In the genomic region with DNA sequence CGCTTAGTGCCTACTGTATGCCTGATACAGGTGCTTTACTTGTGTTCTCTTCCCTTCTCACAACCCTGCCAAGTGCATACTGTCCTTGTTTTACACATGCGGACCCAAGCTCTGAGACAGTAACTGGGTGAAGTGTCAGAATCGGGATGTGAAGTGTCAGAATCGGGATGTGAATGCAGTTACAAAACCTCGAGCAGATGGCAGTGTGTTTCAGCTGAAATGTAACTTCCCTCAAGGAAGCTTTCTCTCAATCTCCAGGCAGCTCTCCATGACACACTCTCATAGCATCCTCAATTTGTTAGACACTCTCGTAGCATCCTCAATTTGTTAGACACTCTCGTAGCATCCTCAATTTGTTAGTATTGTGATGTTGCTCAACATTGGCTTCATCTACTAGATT, we compare ENCODE assay signal across 7 cellular contexts. TPM values are rescaled to one million over a fixed set of nuclear protein-coding genes. Genes with fewer than 3 reads are reported as not detected.
A peak's percentile ranks its signal among the peaks of the same experiment; 100 is the strongest.
DNase-seq lines count a peak whose midpoint lies in the region; ATAC-seq and TF ChIP-seq lines count a peak whose summit lies in the region.

No MANE protein-coding gene starts in this region.

- peak overlapping the region in 8 of 11 experiments; percentile 61 to 85 (median 72); a peak in 15 of 22 replicates for H3K27ac ChIP-seq in BLaER1 treated with 17β-estradiol and CSF1 and Interleukin-3, amounts not matched to agents 10 nM and 100 nM
- no peak overlapping the region for H3K27ac ChIP-seq in sigmoid colon

- no peaks in the 10 kb centered on the region for H4K20me1 ChIP-seq in BLaER1 treated with 17β-estradiol and CSF1 and Interleukin-3, amounts not matched to agents 10 nM and 100 nM

- peaks cover 15% of the 10 kb centered on the region for H3K9me3 Mint-ChIP-seq in activated CD8-positive, alpha-beta T cell treated with anti-CD3 and anti-CD28 coated beads, Interleukin-2, amount 10 ng/mL, durations not matched to agents 7 days and 5 days (ENCODE audit: insufficient read depth)
- H3K9me3 Mint-ChIP-seq in mesothelial cell of epicardium = peaks cover 5% of the 10 kb centered on the region

- POLR2A ChIA-PET in activated CD8-positive, alpha-beta T cell treated with anti-CD3 and anti-CD28 coated beads, Interleukin-2, amount 10 ng/mL, durations not matched to agents 7 days and 5 days (lab: Charles Lee) = interaction anchor here (0.7 to 1.4 kb wide), 4 partner anchors 52 to 228 kb away, joined by 3 to 4 read pairs (median 3); no protein-coding TSS in a partner anchor

- TF ChIP-seq CTCF in mesothelial cell of epicardium (IDR thresholded peaks at IDR 0.05; ENCODE audit: unreplicated experiment) (no peak), sigmoid colon (IDR thresholded peaks at IDR 0.05) (no peak)

- H3K27ac Mint-ChIP-seq in activated CD8-positive, alpha-beta T cell treated with anti-CD3 and anti-CD28 coated beads, Interleukin-2, amount 10 ng/mL, durations not matched to agents 7 days and 5 days = no peak overlapping the region
- H3K27ac Mint-ChIP-seq in mesothelial cell of epicardium = no peak overlapping the region

- peak overlapping the region in 4 of 10 experiments; percentile 71 to 99 (median 84); a peak in 2 of 20 replicates for H3K4me3 ChIP-seq in BLaER1 treated with 17β-estradiol and CSF1 and Interleukin-3, amounts not matched to agents 10 nM and 100 nM
- no peak overlapping the region for H3K4me3 ChIP-seq in sigmoid colon

- peaks cover 25% of the 10 kb centered on the region for H3K27me3 Mint-ChIP-seq in activated CD8-positive, alpha-beta T cell treated with anti-CD3 and anti-CD28 coated beads, Interleukin-2, amount 10 ng/mL, durations not matched to agents 7 days and 5 days (ENCODE audit: low read depth)
- peaks cover 57% of the 10 kb centered on the region for H3K27me3 Mint-ChIP-seq in mesothelial cell of epicardium (ENCODE audit: low read depth)

- intact Hi-C loops in sigmoid colon (cut with DNase I) = no loop called here

- peaks cover 0 to 14% (median 0%) of the 10 kb centered on the region in 11 experiments; a peak in 4 of 22 replicates for H3K27me3 ChIP-seq in BLaER1 treated with 17β-estradiol and CSF1 and Interleukin-3, amounts not matched to agents 10 nM and 100 nM
- H3K27me3 ChIP-seq in sigmoid colon = peaks cover 0 to 28% (median 14%) of the 10 kb centered on the region in 3 donors

- peak overlapping the region in 6 of 11 experiments; percentile 76 to 84 (median 82); a peak in 7 of 22 replicates for H3K9ac ChIP-seq in BLaER1 treated with 17β-estradiol and CSF1 and Interleukin-3, amounts not matched to agents 10 nM and 100 nM

- no peak for TF ChIP-seq POLR2A in sigmoid colon (IDR thresholded peaks at IDR 0.05)

- WGBS in sigmoid colon, 2 donors = 33 to 47% methylated on average over 7 of the region's 7 CpGs

- H3K4me1 ChIP-seq in BLaER1 treated with 17β-estradiol and CSF1 and Interleukin-3, amounts not matched to agents 10 nM and 100 nM = peaks cover 25 to 58% (median 52%) of the 10 kb centered on the region in 10 experiments
- peaks cover 0 to 13% (median 12%) of the 10 kb centered on the region in 4 donors for H3K4me1 ChIP-seq in sigmoid colon

- H3K4me3 Mint-ChIP-seq in activated CD8-positive, alpha-beta T cell treated with anti-CD3 and anti-CD28 coated beads, Interleukin-2, amount 10 ng/mL, durations not matched to agents 7 days and 5 days = peak overlapping the region; percentile 84
- H3K4me3 Mint-ChIP-seq in mesothelial cell of epicardium = peak overlapping the region; percentile 66

- DNase-seq in DMS53 treated with DMSO at 0.1 percent for 48 hours (lab: John Stamatoyannopoulos, UW; ENCODE audit: unreplicated experiment) (peak; percentile 8), mesothelial cell of epicardium (ENCODE audit: low spot score in 2 of 2, unreplicated experiment in 2 of 2) (no peak), cerebellum (ENCODE audit: low spot score) (no peak), NCI-H2029 (lab: John Stamatoyannopoulos, UW) (no peak), sigmoid colon (no peak)
- no peak for DNase-seq in activated CD8-positive, alpha-beta T cell treated with anti-CD3 and anti-CD28 coated beads, Interleukin-2, amount 10 ng/mL, durations not matched to agents 7 days and 5 days

- CTCF ChIA-PET in activated CD8-positive, alpha-beta T cell treated with anti-CD3 and anti-CD28 coated beads, Interleukin-2, amount 10 ng/mL, durations not matched to agents 7 days and 5 days (lab: Charles Lee) = interaction anchor here (1.0 to 1.4 kb wide), 2 partner anchors 8 to 51 kb away, joined by 3 to 4 read pairs; partner anchors contain the start of gene COQ2

- peaks cover 29% of the 10 kb centered on the region for H3K36me3 Mint-ChIP-seq in activated CD8-positive, alpha-beta T cell treated with anti-CD3 and anti-CD28 coated beads, Interleukin-2, amount 10 ng/mL, durations not matched to agents 7 days and 5 days (ENCODE audit: low read depth)
- no peaks in the 10 kb centered on the region for H3K36me3 Mint-ChIP-seq in mesothelial cell of epicardium

- peaks cover 10 to 20% (median 17%) of the 10 kb centered on the region in 11 experiments for H3K9me3 ChIP-seq in BLaER1 treated with 17β-estradiol and CSF1 and Interleukin-3, amounts not matched to agents 10 nM and 100 nM (replicated peaks in 1 of 11)
- H3K9me3 ChIP-seq in sigmoid colon = peaks cover 0 to 7% (median 0%) of the 10 kb centered on the region in 4 donors

- H3K4me2 ChIP-seq in BLaER1 treated with 17β-estradiol and CSF1 and Interleukin-3, amounts not matched to agents 10 nM and 100 nM = peak overlapping the region; percentile 92 to 100 (median 98)

- no peak for ATAC-seq in activated CD8-positive, alpha-beta T cell treated with anti-CD3 and anti-CD28 coated beads, Interleukin-2, amount 10 ng/mL, durations not matched to agents 7 days and 5 days

- TF ChIP-seq EP300 in sigmoid colon (IDR thresholded peaks at IDR 0.05) = no peak

- H3K4me1 Mint-ChIP-seq in activated CD8-positive, alpha-beta T cell treated with anti-CD3 and anti-CD28 coated beads, Interleukin-2, amount 10 ng/mL, durations not matched to agents 7 days and 5 days (ENCODE audit: low read depth) = peaks cover 47% of the 10 kb centered on the region
- H3K4me1 Mint-ChIP-seq in mesothelial cell of epicardium = peaks cover 2% of the 10 kb centered on the region

- H3K36me3 ChIP-seq in BLaER1 treated with 17β-estradiol and CSF1 and Interleukin-3, amounts not matched to agents 10 nM and 100 nM = peaks cover 0 to 26% (median 16%) of the 10 kb centered on the region in 11 experiments; a peak in 14 of 22 replicates
- no peaks in the 10 kb centered on the region for H3K36me3 ChIP-seq in sigmoid colon

RNA-seq across cellular contexts. Expression of gene HPSE, which starts 1.0 kb away (rescaled TPM):
- total RNA-seq in activated CD8-positive, alpha-beta T cell treated with anti-CD3 and anti-CD28 coated beads, Interleukin-2, amount 10 ng/mL, durations not matched to agents 7 days and 5 days = 10 to 100 TPM; 17.8 to 19.0 TPM
- 0.80 to 1.0 TPM (median 0.97 TPM) in 3 replicates for total RNA-seq in mesothelial cell of epicardium
- total RNA-seq in cerebellum = 1.7 TPM
- total RNA-seq in sigmoid colon = under 1 TPM; 0.54 to 0.71 (median 0.61) TPM
- polyA plus RNA-seq in sigmoid colon = 1 to 10 TPM; 1.2 to 7.3 (median 6.0) TPM

RNA-seq across cellular contexts. Expression of gene COQ2, which starts 51.1 kb away (rescaled TPM):
- 10 to 100 TPM; 21.3 to 21.9 TPM for total RNA-seq in activated CD8-positive, alpha-beta T cell treated with anti-CD3 and anti-CD28 coated beads, Interleukin-2, amount 10 ng/mL, durations not matched to agents 7 days and 5 days
- 7.3 to 8.0 TPM (median 7.9 TPM) in 3 replicates for total RNA-seq in mesothelial cell of epicardium
- total RNA-seq in cerebellum = 14.8 TPM
- 1 to 10 TPM; 5.6 to 7.8 (median 7.2) TPM for total RNA-seq in sigmoid colon
- polyA plus RNA-seq in sigmoid colon = 10 to 100 TPM; 10.8 to 16.8 (median 12.7) TPM

Comparison
In these comparisons a context has a peak if more than half of its experiments do, and no peak if none do; other contexts are left out.
1. H3K27ac ChIP-seq: peak in BLaER1 treated with 17β-estradiol and CSF1 and Interleukin-3, amounts not matched to agents 10 nM and 100 nM (8 of 11); none in sigmoid colon (0 of 4).